31 cellular contexts compared by ENCODE assay signal in genomic region chr10:125779403-125780327, GRCh38. TPM values are rescaled to one million over a fixed set of nuclear protein-coding genes. Genes with fewer than 3 reads are reported as not detected.
DNase-seq lines count a peak whose midpoint lies in the region; ATAC-seq, FAIRE-seq and TF ChIP-seq lines count a peak whose summit lies in the region.
"Had no signal": no experiment of that assay in that cellular context is flagged by ENCODE, and none has a peak within 500 bp of the region (broad histone marks: within the 10 kb centered on the region; RNA-seq: fewer than 3 reads in every experiment).

No MANE protein-coding gene starts in this region.

- no peaks in the 10 kb centered on the region for H3K27me3 ChIP-seq in A673 (replicated peaks; ENCODE audit: insufficient read depth, low read depth, low read length, poor library complexity)
- no peaks in the 10 kb centered on the region; a peak in 3 of 5 replicates for H3K27me3 ChIP-seq in HepG2 (ENCODE audit: control insufficient read depth in 1 of 2, insufficient read depth in 2 of 2, low read length in 2 of 2)
- H3K27me3 ChIP-seq in lower lobe of right lung (ENCODE audit: low read depth): peaks cover 6% of the 10 kb centered on the region
- H3K27me3 ChIP-seq: esophagus muscularis mucosa, foreskin keratinocyte had no signal

- no peak overlapping the region for H3K4me3 Mint-ChIP-seq in HFFc6
- H3K4me3 Mint-ChIP-seq: dendritic cell treated with granulocyte-macrophage colony-stimulating factor and Interleukin-4, amounts not matched to agents 40 ng/mL and 50 ng/mL, for 4 days; H9; IgD-negative memory B cell; nephron; stimulated activated effector memory CD8-positive, alpha-beta T cell treated with anti-CD3 and anti-CD28 coated beads, Interleukin-12 subunit alpha, Interleukin-12 subunit beta, amount 100 ng/mL, for 72 hours; T-helper 2 cell treated with Interferon-gamma antibody and Interleukin-4, amounts not matched to agents 5 μg/mL and 100 μg/mL, for 36 hours had no signal

- H3K27ac ChIP-seq in A673 (ENCODE audit: low read depth, low read length, poor library complexity, severe bottlenecking): no peak overlapping the region
- no peak overlapping the region for H3K27ac ChIP-seq in HepG2 (ENCODE audit: extremely low read length, insufficient read depth, low read length)
- no peak overlapping the region for H3K27ac ChIP-seq in lower lobe of right lung
- H3K27ac ChIP-seq: esophagus muscularis mucosa, foreskin keratinocyte had no signal

- no peak overlapping the region for H3K9ac ChIP-seq in HepG2 (ENCODE audit: insufficient read depth, low read depth, low read length)

- H3K4me1 Mint-ChIP-seq in HFFc6 (ENCODE audit: low read depth): peaks cover 30% of the 10 kb centered on the region
- H3K4me1 Mint-ChIP-seq: H9; stimulated activated effector memory CD8-positive, alpha-beta T cell treated with anti-CD3 and anti-CD28 coated beads, Interleukin-12 subunit alpha, Interleukin-12 subunit beta, amount 100 ng/mL, for 72 hours had no signal

- no peaks in the 10 kb centered on the region for H3K36me3 ChIP-seq in A673 (ENCODE audit: insufficient read depth, low read length, poor library complexity, severe bottlenecking)
- H3K36me3 ChIP-seq in HepG2 (replicated peaks in 1 of 2; ENCODE audit: control insufficient read depth in 1 of 2, insufficient read depth in 2 of 2, low read length in 2 of 2): no peaks in the 10 kb centered on the region
- H3K36me3 ChIP-seq in lower lobe of right lung: no peaks in the 10 kb centered on the region
- H3K36me3 ChIP-seq: esophagus muscularis mucosa had no signal

- in situ Hi-C loops in HepG2 (cut with HindIII; ENCODE audit: extremely low pct_ligation_motif_present, low pct_unique_long_range_greater_than_20kb): no loop called here

- FAIRE-seq in HepG2 (lab: Jason Lieb, UNC) (no peak), frontal cortex (lab: Jason Lieb, UNC) (no peak)
- FAIRE-seq: endometrium, GM12891 had no signal

- peak overlapping the region; percentile 30; the same call in 1 of the 2 replicates for H3K27ac Mint-ChIP-seq in HFFc6
- H3K27ac Mint-ChIP-seq: dendritic cell treated with granulocyte-macrophage colony-stimulating factor and Interleukin-4, amounts not matched to agents 40 ng/mL and 50 ng/mL, for 4 days; IgD-negative memory B cell; nephron; stimulated activated effector memory CD8-positive, alpha-beta T cell treated with anti-CD3 and anti-CD28 coated beads, Interleukin-12 subunit alpha, Interleukin-12 subunit beta, amount 100 ng/mL, for 72 hours; T-helper 2 cell treated with Interferon-gamma antibody and Interleukin-4, amounts not matched to agents 5 μg/mL and 100 μg/mL, for 36 hours had no signal

- ATAC-seq in HepG2: no peak
- no peak for ATAC-seq in lower lobe of right lung
- ATAC-seq: foreskin keratinocyte; mucosa of descending colon; stimulated activated effector memory CD8-positive, alpha-beta T cell treated with anti-CD3 and anti-CD28 coated beads, Interleukin-12 subunit alpha, Interleukin-12 subunit beta, amount 100 ng/mL, for 72 hours had no signal

- TF ChIP-seq POLR2A in HepG2 (IDR thresholded peaks at IDR 0.05; ENCODE audit: insufficient read depth in 1 of 2, low read depth in 2 of 2, low read length in 2 of 2): no peak

- no peaks in the 10 kb centered on the region for H3K36me3 Mint-ChIP-seq in HFFc6 (ENCODE audit: low read depth)
- H3K36me3 Mint-ChIP-seq: stimulated activated effector memory CD8-positive, alpha-beta T cell treated with anti-CD3 and anti-CD28 coated beads, Interleukin-12 subunit alpha, Interleukin-12 subunit beta, amount 100 ng/mL, for 72 hours had no signal

- no peaks in the 10 kb centered on the region for H3K9me3 Mint-ChIP-seq in HFFc6
- H3K9me3 Mint-ChIP-seq: dendritic cell treated with granulocyte-macrophage colony-stimulating factor and Interleukin-4, amounts not matched to agents 40 ng/mL and 50 ng/mL, for 4 days; stimulated activated effector memory CD8-positive, alpha-beta T cell treated with anti-CD3 and anti-CD28 coated beads, Interleukin-12 subunit alpha, Interleukin-12 subunit beta, amount 100 ng/mL, for 72 hours; T-helper 2 cell treated with Interferon-gamma antibody and Interleukin-4, amounts not matched to agents 5 μg/mL and 100 μg/mL, for 36 hours had no signal

- H3K4me2 ChIP-seq in HepG2 (ENCODE audit: low read depth, low read length): no peak overlapping the region

- TF ChIP-seq EP300 in HepG2 (IDR thresholded peaks at IDR 0.05; ENCODE audit: low read depth in 2 of 2, low read length in 2 of 2) (no peak), HepG2 (CRISPR knock-in tag; IDR thresholded peaks at IDR 0.05; ENCODE audit: borderline replicate concordance) (no peak)

- no TSS peak for BruUV-seq in A673 (replicated peaks; lab: Mats Ljungman, UMichigan)
- BruUV-seq in HepG2 (replicated peaks; lab: Mats Ljungman, UMichigan): no TSS peak

- H3K9me3 ChIP-seq in A673 (ENCODE audit: low read depth, low read length, poor library complexity, severe bottlenecking) (no peaks in the 10 kb centered on the region), HepG2 (ENCODE audit: low read length) (no peaks in the 10 kb centered on the region), lower lobe of right lung (no peaks in the 10 kb centered on the region)
- H3K9me3 ChIP-seq: esophagus muscularis mucosa, mucosa of descending colon had no signal

- no peaks in the 10 kb centered on the region for H4K20me1 ChIP-seq in HepG2 (ENCODE audit: insufficient read depth, low read length)

- no peaks in the 10 kb centered on the region for H3K4me1 ChIP-seq in A673 (ENCODE audit: insufficient read depth, low read length, poor library complexity, severe bottlenecking)
- H3K4me1 ChIP-seq in HepG2 (ENCODE audit: insufficient read depth, low read length): peaks cover 23% of the 10 kb centered on the region
- no peaks in the 10 kb centered on the region for H3K4me1 ChIP-seq in lower lobe of right lung
- H3K4me1 ChIP-seq: esophagus muscularis mucosa, foreskin keratinocyte had no signal

- no peak for TF ChIP-seq RAD21 in HepG2 (CRISPR knock-in tag; IDR thresholded peaks at IDR 0.05)

- H3K79me2 ChIP-seq in HepG2 (ENCODE audit: insufficient read depth, low read length): no peaks in the 10 kb centered on the region

- H3K4me3 ChIP-seq in A673 (ENCODE audit: low read depth, low read length, poor library complexity, severe bottlenecking) (no peak overlapping the region), HepG2 (replicated peaks in 1 of 3; ENCODE audit: insufficient read depth in 1 of 3, low read depth in 2 of 3, low read length in 3 of 3) (no peak overlapping the region), lower lobe of right lung (no peak overlapping the region)
- H3K4me3 ChIP-seq: esophagus muscularis mucosa, mucosa of descending colon had no signal

- no peak overlapping the region for H2AFZ ChIP-seq in HepG2 (ENCODE audit: low read length)

- TF ChIP-seq CTCF in A673 (conservative IDR thresholded peaks at IDR 0.05; ENCODE audit: low read depth, low read length): no peak
- TF ChIP-seq CTCF in HFFc6 (IDR thresholded peaks at IDR 0.05): no peak
- TF ChIP-seq CTCF in HepG2 (CRISPR knock-in tag; IDR thresholded peaks at IDR 0.05): no peak
- no peak for TF ChIP-seq CTCF in lower lobe of right lung (IDR thresholded peaks at IDR 0.05)

- intact Hi-C loops in A673 (cut with micrococcal nuclease; ENCODE audit: unreplicated experiment) (no loop called here), HepG2 (cut with micrococcal nuclease; ENCODE audit: unreplicated experiment) (loop anchor here (10.0 kb wide), 1 partner anchor 45 kb away; the partner anchor contains the start of genes BCCIP and UROS), lower lobe of right lung (cut with DNase I) (no loop called here)

- WGBS in HepG2 (ENCODE audit: low lambda C conversion rate): 55% methylated on average over 8 of the region's 10 CpGs

- POLR2A ChIA-PET in A673 (lab: Charles Lee; ENCODE audit: low non-redundant PET) (no interaction called here), HepG2 (lab: Yijun Ruan, JAX) (interaction anchor here (1.2 kb wide), 1 partner anchor 60 kb away, joined by 3 read pairs; the partner anchor contains the start of gene EDRF1)

- no peaks in the 10 kb centered on the region for H3K27me3 Mint-ChIP-seq in HFFc6 (ENCODE audit: insufficient read depth)

- DNase-seq in A673 (ENCODE audit: low spot score): peak; percentile 39
- no peak for DNase-seq in HFFc6
- DNase-seq in NCI-H82 treated with DMSO at 0.1 percent for 48 hours (lab: John Stamatoyannopoulos, UW; ENCODE audit: unreplicated experiment): peak; percentile 65
- no peak for DNase-seq in HepG2 (ENCODE audit: low spot score)
- no peak for DNase-seq in lower lobe of right lung
- DNase-seq in T-helper 9 cell: no peak
- no peak for DNase-seq in activated T-cell treated with anti-CD3 and anti-CD28 coated beads for 4 hours
- no peak for DNase-seq in frontal cortex (ENCODE audit: low spot score in 2 of 2)
- DNase-seq: activated CD4-positive, alpha-beta T cell treated with anti-CD3 and anti-CD28 coated beads for 4 hours; activated naive CD4-positive, alpha-beta T cell treated with Interleukin-2 at 50 U/mL for 16 hours; activated T-cell treated with anti-CD3 and anti-CD28 coated beads, Interleukin-2, amount 50 U/mL, for 48 hours; C1 segment of cervical spinal cord; central memory CD4-positive, alpha-beta T cell; DMS53; foreskin keratinocyte; H9; mucosa of descending colon; NCI-H1092 treated with DMSO at 0.1 percent for 48 hours; NCI-H1694 treated with DMSO at 0.1 percent for 48 hours; NCI-H526; SHP77; trophoblast cell had no signal

- CTCF ChIA-PET in A673 (lab: Charles Lee) (no interaction called here), HepG2 (lab: Yijun Ruan, JAX; ENCODE audit: low intra/inter-chr PET ratio, low total read pairs) (no interaction called here)

RNA-seq across cellular contexts. Expression of gene MMP21, which starts 4.0 kb away (rescaled TPM):
- total RNA-seq in A673 (2021): not detected in 2 replicates
- not detected for total RNA-seq in HFFc6 (2021; fragmentation: NEBNext Ultra II Directional; extraction: Animal tissue kit (Norgen Biotek cat#: 25700))
- total RNA-seq in HepG2 (2016; rRNA removed; fragmentation: Illumina TruSeq; extraction: Trizol): not detected in 2 replicates
- total RNA-seq in HepG2 (2016; cell fraction: cytosol; rRNA removed; fragmentation: Illumina TruSeq; extraction: Trizol; ENCODE audit: low read depth): not detected in 2 replicates
- not detected in 2 replicates for total RNA-seq in HepG2 (2016; cell fraction: insoluble cytoplasmic fraction; rRNA removed; fragmentation: Illumina TruSeq; extraction: Trizol)
- not detected in 2 replicates for total RNA-seq in HepG2 (2016; cell fraction: membrane; rRNA removed; fragmentation: Illumina TruSeq; extraction: Trizol)
- total RNA-seq in HepG2 (2016; cell fraction: nucleus; rRNA removed; fragmentation: Illumina TruSeq; extraction: Trizol): not detected in 2 replicates
- not detected in 2 replicates for polyA plus RNA-seq in HepG2 (2011; rRNA removed)
- polyA plus RNA-seq in HepG2 (2011; cell fraction: cytosol; rRNA removed): not detected in 2 replicates
- 0.10 TPM in 1 of 2 replicates, not detected in the other for polyA plus RNA-seq in HepG2 (2011; cell fraction: nucleus; rRNA removed)
- not detected in 2 replicates for polyA plus RNA-seq in HepG2 (2012)
- not detected in 2 replicates for polyA plus RNA-seq in HepG2 (2016; cell fraction: cytosol; fragmentation: Illumina TruSeq; extraction: Trizol; ENCODE audit: low read depth)
- not detected in 2 replicates for polyA plus RNA-seq in HepG2 (2016; cell fraction: insoluble cytoplasmic fraction; fragmentation: Illumina TruSeq; extraction: Trizol; ENCODE audit: low read depth)
- polyA plus RNA-seq in HepG2 (2016; cell fraction: membrane; fragmentation: Illumina TruSeq; extraction: Trizol; ENCODE audit: low read depth): not detected in 2 replicates
- not detected in 2 replicates for polyA plus RNA-seq in HepG2 (2016; cell fraction: nucleus; fragmentation: Illumina TruSeq; extraction: Trizol; ENCODE audit: insufficient read depth, low read depth)
- not detected in 2 replicates for polyA minus RNA-seq in HepG2 (2011; rRNA and poly(A)+ RNA removed; ENCODE audit: low replicate concordance)
- polyA minus RNA-seq in HepG2 (2011; cell fraction: cytosol; rRNA and poly(A)+ RNA removed): not detected in 2 replicates
- polyA minus RNA-seq in HepG2 (2011; cell fraction: nucleus; rRNA and poly(A)+ RNA removed): not detected in 2 replicates
- total RNA-seq in lower lobe of right lung: not detected
- 0.41 TPM for total RNA-seq in frontal cortex
- total RNA-seq: esophagus muscularis mucosa, foreskin keratinocyte, H9, omental fat pad had no signal
- polyA plus RNA-seq: foreskin keratinocyte, IgD-negative memory B cell had no signal

RNA-seq across cellular contexts. Expression of gene UROS, which starts 43.4 kb away (rescaled TPM):
- total RNA-seq in A673 (2021): 65.6 and 70.7 TPM in 2 replicates
- 100 to 1,000 TPM in 1 of 6 experiments, 10 to 100 TPM in 5; 84.9 to 102 (median 91.4) TPM for total RNA-seq in HFFc6 (2021; fragmentation: NEBNext Ultra II Directional; extraction: Animal tissue kit (Norgen Biotek cat#: 25700))
- 48.2 and 49.9 TPM in 2 replicates for total RNA-seq in HepG2 (2016; rRNA removed; fragmentation: Illumina TruSeq; extraction: Trizol)
- 146 and 149 TPM in 2 replicates for total RNA-seq in HepG2 (2016; cell fraction: cytosol; rRNA removed; fragmentation: Illumina TruSeq; extraction: Trizol; ENCODE audit: low read depth)
- total RNA-seq in HepG2 (2016; cell fraction: insoluble cytoplasmic fraction; rRNA removed; fragmentation: Illumina TruSeq; extraction: Trizol): 43.7 and 49.8 TPM in 2 replicates
- total RNA-seq in HepG2 (2016; cell fraction: membrane; rRNA removed; fragmentation: Illumina TruSeq; extraction: Trizol): 133 and 145 TPM in 2 replicates
- 33.8 and 39.7 TPM in 2 replicates for total RNA-seq in HepG2 (2016; cell fraction: nucleus; rRNA removed; fragmentation: Illumina TruSeq; extraction: Trizol)
- polyA plus RNA-seq in HepG2 (2011; rRNA removed): 14.8 and 17.2 TPM in 2 replicates
- polyA plus RNA-seq in HepG2 (2011; cell fraction: cytosol; rRNA removed): 12.7 and 13.9 TPM in 2 replicates
- 25.0 and 27.9 TPM in 2 replicates for polyA plus RNA-seq in HepG2 (2011; cell fraction: nucleus; rRNA removed)
- polyA plus RNA-seq in HepG2 (2012): 11.1 and 18.4 TPM in 2 replicates
- polyA plus RNA-seq in HepG2 (2016; cell fraction: cytosol; fragmentation: Illumina TruSeq; extraction: Trizol; ENCODE audit: low read depth): 141 and 146 TPM in 2 replicates
- 42.6 and 42.7 TPM in 2 replicates for polyA plus RNA-seq in HepG2 (2016; cell fraction: insoluble cytoplasmic fraction; fragmentation: Illumina TruSeq; extraction: Trizol; ENCODE audit: low read depth)
- polyA plus RNA-seq in HepG2 (2016; cell fraction: membrane; fragmentation: Illumina TruSeq; extraction: Trizol; ENCODE audit: low read depth): 116 and 117 TPM in 2 replicates
- 42.4 and 49.6 TPM in 2 replicates for polyA plus RNA-seq in HepG2 (2016; cell fraction: nucleus; fragmentation: Illumina TruSeq; extraction: Trizol; ENCODE audit: insufficient read depth, low read depth)
- 17.0 and 51.4 TPM in 2 replicates for polyA minus RNA-seq in HepG2 (2011; rRNA and poly(A)+ RNA removed; ENCODE audit: low replicate concordance)
- polyA minus RNA-seq in HepG2 (2011; cell fraction: cytosol; rRNA and poly(A)+ RNA removed): 7.4 and 8.4 TPM in 2 replicates
- polyA minus RNA-seq in HepG2 (2011; cell fraction: nucleus; rRNA and poly(A)+ RNA removed): 25.8 and 34.6 TPM in 2 replicates
- 27.0 TPM for total RNA-seq in lower lobe of right lung
- 51.4 TPM for total RNA-seq in frontal cortex

RNA-seq across cellular contexts. Expression of gene BCCIP, which starts 43.7 kb away (rescaled TPM):
- 95.9 and 113 TPM in 2 replicates for total RNA-seq in A673 (2021)
- 10 to 100 TPM; 70.7 to 92.4 (median 88.0) TPM for total RNA-seq in HFFc6 (2021; fragmentation: NEBNext Ultra II Directional; extraction: Animal tissue kit (Norgen Biotek cat#: 25700))
- total RNA-seq in HepG2 (2016; rRNA removed; fragmentation: Illumina TruSeq; extraction: Trizol): 132 and 213 TPM in 2 replicates
- total RNA-seq in HepG2 (2016; cell fraction: cytosol; rRNA removed; fragmentation: Illumina TruSeq; extraction: Trizol; ENCODE audit: low read depth): 17.4 and 24.2 TPM in 2 replicates
- 136 and 219 TPM in 2 replicates for total RNA-seq in HepG2 (2016; cell fraction: insoluble cytoplasmic fraction; rRNA removed; fragmentation: Illumina TruSeq; extraction: Trizol)
- total RNA-seq in HepG2 (2016; cell fraction: membrane; rRNA removed; fragmentation: Illumina TruSeq; extraction: Trizol): 40.5 and 51.6 TPM in 2 replicates
- total RNA-seq in HepG2 (2016; cell fraction: nucleus; rRNA removed; fragmentation: Illumina TruSeq; extraction: Trizol): 63.3 and 64.0 TPM in 2 replicates
- polyA plus RNA-seq in HepG2 (2011; rRNA removed): 26.7 and 37.0 TPM in 2 replicates
- polyA plus RNA-seq in HepG2 (2011; cell fraction: cytosol; rRNA removed): 14.9 and 21.5 TPM in 2 replicates
- polyA plus RNA-seq in HepG2 (2011; cell fraction: nucleus; rRNA removed): 7.8 and 12.0 TPM in 2 replicates
- 64.4 and 87.4 TPM in 2 replicates for polyA plus RNA-seq in HepG2 (2012)
- polyA plus RNA-seq in HepG2 (2016; cell fraction: cytosol; fragmentation: Illumina TruSeq; extraction: Trizol; ENCODE audit: low read depth): 14.5 and 16.3 TPM in 2 replicates
- polyA plus RNA-seq in HepG2 (2016; cell fraction: insoluble cytoplasmic fraction; fragmentation: Illumina TruSeq; extraction: Trizol; ENCODE audit: low read depth): 249 and 275 TPM in 2 replicates
- polyA plus RNA-seq in HepG2 (2016; cell fraction: membrane; fragmentation: Illumina TruSeq; extraction: Trizol; ENCODE audit: low read depth): 32.1 and 34.9 TPM in 2 replicates
- polyA plus RNA-seq in HepG2 (2016; cell fraction: nucleus; fragmentation: Illumina TruSeq; extraction: Trizol; ENCODE audit: insufficient read depth, low read depth): 98.8 and 100 TPM in 2 replicates
- polyA minus RNA-seq in HepG2 (2011; rRNA and poly(A)+ RNA removed; ENCODE audit: low replicate concordance): 6.6 and 17.6 TPM in 2 replicates
- polyA minus RNA-seq in HepG2 (2011; cell fraction: cytosol; rRNA and poly(A)+ RNA removed): 18.2 and 19.3 TPM in 2 replicates
- polyA minus RNA-seq in HepG2 (2011; cell fraction: nucleus; rRNA and poly(A)+ RNA removed): 42.0 and 46.0 TPM in 2 replicates
- total RNA-seq in lower lobe of right lung: 39.8 TPM
- total RNA-seq in frontal cortex: 35.9 TPM

Comparison
In these comparisons a context has a peak if more than half of its experiments do, and no peak if none do; other contexts are left out.
1. DNase-seq: peak in A673 (single experiment) and NCI-H82 treated with DMSO at 0.1 percent for 48 hours (single experiment); none in HFFc6 (single experiment), HepG2 (single experiment), lower lobe of right lung (single experiment), T-helper 9 cell (single experiment), activated T-cell treated with anti-CD3 and anti-CD28 coated beads for 4 hours (single experiment) and frontal cortex (0 of 2).